ENCODE assay signal across 8 cellular contexts in the genomic region with DNA sequence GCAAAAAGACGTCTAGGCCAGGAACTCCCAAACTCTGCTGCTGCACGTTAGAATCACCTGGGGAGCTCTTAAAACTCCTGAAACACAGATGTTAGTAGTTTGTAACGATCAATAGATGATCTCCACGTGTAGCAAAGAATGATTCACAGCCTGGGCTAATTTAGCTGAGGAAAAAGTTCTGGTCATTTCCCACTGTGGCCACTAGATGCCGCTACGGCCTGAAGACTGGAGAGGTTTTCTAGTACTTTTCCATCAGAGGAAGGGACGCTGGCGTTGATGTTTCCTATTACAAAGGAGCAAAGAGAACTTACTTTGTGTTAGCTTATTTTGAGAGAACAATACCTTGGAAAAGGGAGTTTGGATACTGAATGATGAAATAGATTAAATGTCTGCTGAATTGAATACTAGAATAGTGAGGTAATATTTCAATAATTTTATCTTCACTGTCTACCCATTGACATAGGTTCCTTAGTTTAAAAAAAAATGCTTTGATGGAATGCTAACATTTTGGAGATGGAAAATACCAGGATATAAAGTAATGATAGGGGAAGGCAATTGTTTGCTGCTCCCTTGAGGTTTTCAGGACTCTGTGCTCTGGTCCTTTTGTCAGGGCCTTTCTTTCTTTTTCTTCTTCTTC.
DNase-seq lines count a peak whose midpoint lies in the region; ATAC-seq and TF ChIP-seq lines count a peak whose summit lies in the region.

No MANE protein-coding gene starts in this region.

- no peak overlapping the region for H3K27ac ChIP-seq in lower lobe of right lung

- H3K4me3 ChIP-seq in lower lobe of right lung, result no peak overlapping the region

- H3K36me3 ChIP-seq in lower lobe of right lung, result no peaks in the 10 kb centered on the region

- peak; percentile 80 for DNase-seq in CD1c-positive myeloid dendritic cell (ENCODE audit: extremely low spot score)
- DNase-seq in NCI-H526 treated with DMSO at 0.1 percent for 48 hours (lab: John Stamatoyannopoulos, UW), result peak; percentile 63
- DNase-seq in activated CD4-positive, alpha-beta T cell treated with anti-CD3 and anti-CD28 coated beads, Interleukin-2, amount 10 ng/mL, durations not matched to agents 7 days and 5 days, result peak; percentile 73
- DNase-seq in dermis microvascular lymphatic vessel endothelial cell (ENCODE audit: low read depth in 2 of 2), result peak; percentile 83 to 92
- peak; percentile 54 for DNase-seq in lower lobe of right lung
- peak; percentile 13 for DNase-seq in stimulated activated CD8-positive, alpha-beta memory T cell treated with anti-CD3 and anti-CD28 coated beads, Interleukin-12 subunit alpha, Interleukin-12 subunit beta, amount 100 ng/mL, for 4 hours (ENCODE audit: low read depth)

- no peaks in the 10 kb centered on the region for H3K9me3 Mint-ChIP-seq in activated CD4-positive, alpha-beta T cell treated with anti-CD3 and anti-CD28 coated beads, Interleukin-2, amount 10 ng/mL, durations not matched to agents 7 days and 5 days

- POLR2A ChIA-PET in activated CD4-positive, alpha-beta T cell treated with anti-CD3 and anti-CD28 coated beads, Interleukin-2, amount 10 ng/mL, durations not matched to agents 7 days and 5 days (lab: Charles Lee), result no interaction called here

- CTCF ChIA-PET in activated CD4-positive, alpha-beta T cell treated with anti-CD3 and anti-CD28 coated beads, Interleukin-2, amount 10 ng/mL, durations not matched to agents 7 days and 5 days (lab: Charles Lee), result interaction anchor here (0.5 to 1.3 kb wide), 8 partner anchors 9 to 1168 kb away, joined by 3 to 7 read pairs (median 3); a partner anchor contains a TSS

- no peak overlapping the region for H3K4me3 Mint-ChIP-seq in activated CD4-positive, alpha-beta T cell treated with anti-CD3 and anti-CD28 coated beads, Interleukin-2, amount 10 ng/mL, durations not matched to agents 7 days and 5 days

- no peaks in the 10 kb centered on the region for H3K4me1 ChIP-seq in lower lobe of right lung

- intact Hi-C loops in lower lobe of right lung (cut with DNase I), result loop anchor here (10.0 kb wide), 2 partner anchors 253 to 363 kb away; a partner anchor contains a TSS

- H3K27me3 ChIP-seq in lower lobe of right lung (ENCODE audit: low read depth), result no peaks in the 10 kb centered on the region

- H3K36me3 Mint-ChIP-seq in activated CD4-positive, alpha-beta T cell treated with anti-CD3 and anti-CD28 coated beads, Interleukin-2, amount 10 ng/mL, durations not matched to agents 7 days and 5 days (ENCODE audit: low read depth), result no peaks in the 10 kb centered on the region

- H3K9me3 ChIP-seq in lower lobe of right lung, result no peaks in the 10 kb centered on the region

- H3K27me3 Mint-ChIP-seq in activated CD4-positive, alpha-beta T cell treated with anti-CD3 and anti-CD28 coated beads, Interleukin-2, amount 10 ng/mL, durations not matched to agents 7 days and 5 days, result peaks cover 4% of the 10 kb centered on the region

- no peak overlapping the region for H3K27ac Mint-ChIP-seq in activated CD4-positive, alpha-beta T cell treated with anti-CD3 and anti-CD28 coated beads, Interleukin-2, amount 10 ng/mL, durations not matched to agents 7 days and 5 days

- ATAC-seq in GM19438 (IDR thresholded peaks at IDR 0.05; ENCODE audit: low read depth, unreplicated experiment) (peak; percentile 57), HG03565 (IDR thresholded peaks at IDR 0.05; ENCODE audit: unreplicated experiment) (peak; percentile 68), lower lobe of right lung (peak; percentile 84)

- peak; percentile 90 for TF ChIP-seq CTCF in lower lobe of right lung (IDR thresholded peaks at IDR 0.05)

- H3K4me1 Mint-ChIP-seq in activated CD4-positive, alpha-beta T cell treated with anti-CD3 and anti-CD28 coated beads, Interleukin-2, amount 10 ng/mL, durations not matched to agents 7 days and 5 days, result peaks cover 9% of the 10 kb centered on the region

Comparison
In these comparisons a context has a peak if more than half of its experiments do, and no peak if none do; other contexts are left out.
1. DNase-seq: peak in every context shown above with its lines; median percentile 88 in dermis microvascular lymphatic vessel endothelial cell; 80 in CD1c-positive myeloid dendritic cell; 73 in activated CD4-positive, alpha-beta T cell treated with anti-CD3 and anti-CD28 coated beads, Interleukin-2, amount 10 ng/mL, durations not matched to agents 7 days and 5 days; 63 in NCI-H526 treated with DMSO at 0.1 percent for 48 hours; 54 in lower lobe of right lung; 13 in stimulated activated CD8-positive, alpha-beta memory T cell treated with anti-CD3 and anti-CD28 coated beads, Interleukin-12 subunit alpha, Interleukin-12 subunit beta, amount 100 ng/mL, for 4 hours.